ENCODE assay signal across 8 cellular contexts in genomic region chr9:93132946-93133640, GRCh38. TPM values are rescaled to one million over a fixed set of nuclear protein-coding genes. Genes with fewer than 3 reads are reported as not detected.
A peak's percentile ranks its signal among the peaks of the same experiment; 100 is the strongest.
DNase-seq lines count a peak whose midpoint lies in the region; ATAC-seq, FAIRE-seq and TF ChIP-seq lines count a peak whose summit lies in the region.

No MANE protein-coding gene starts in this region.

- ATAC-seq in Right ventricle myocardium superior (ENCODE audit: poor library complexity): peak; percentile 24
- no peak for ATAC-seq in GM18498 (IDR thresholded peaks at IDR 0.05; ENCODE audit: unreplicated experiment)

- TF ChIP-seq CTCF in GM12875 (IDR thresholded peaks at IDR 0.05; ENCODE audit: borderline replicate concordance, insufficient read depth, low read depth, low read length) (no peak), WERI-Rb-1 (IDR thresholded peaks at IDR 0.05; ENCODE audit: low read depth, low read length) (no peak)

- intact Hi-C loops in Right ventricle myocardium superior (cut with DNase I): no loop called here

- H3K27me3 ChIP-seq in WERI-Rb-1 (ENCODE audit: insufficient read depth, low read depth, severe bottlenecking): no peaks in the 10 kb centered on the region

- no peaks in the 10 kb centered on the region for H3K9me3 ChIP-seq in WERI-Rb-1 (ENCODE audit: severe bottlenecking)

- H3K27ac ChIP-seq in WERI-Rb-1: peak overlapping the region; percentile 78

- H3K36me3 ChIP-seq in WERI-Rb-1: no peaks in the 10 kb centered on the region

- H3K4me3 ChIP-seq in GM12875 (ENCODE audit: low read depth, low read length) (peak overlapping the region; percentile 67), WERI-Rb-1 (ENCODE audit: low read depth, low read length) (peak overlapping the region; percentile 81)

- DNase-seq in WERI-Rb-1 (no peak), Right ventricle myocardium superior (no peak), pons (ENCODE audit: low spot score) (peak; percentile 29), NCI-H146 treated with DMSO at 0.1 percent for 48 hours (lab: John Stamatoyannopoulos, UW; ENCODE audit: unreplicated experiment) (no peak), amniotic stem cell (lab: John Stamatoyannopoulos, UW) (no peak), GM12891 (ENCODE audit: insufficient read length, low spot score) (no peak)

- no peak for TF ChIP-seq POLR2A in GM12891 (IDR thresholded peaks at IDR 0.05; ENCODE audit: low read depth, low read length)

- no peak for FAIRE-seq in GM12891 (lab: Jason Lieb, UNC)

TF ChIP-seq in GM12891, 5 proteins besides CTCF, POLR2A, EP300 and RAD21:
- TF ChIP-seq SPI1 (IDR thresholded peaks at IDR 0.05; ENCODE audit: low read depth, low read length): no peak
- TF ChIP-seq POLR2AphosphoS5 (IDR thresholded peaks at IDR 0.05; ENCODE audit: low read depth, low read length): no peak
- no peak for TF ChIP-seq TAF1 (IDR thresholded peaks at IDR 0.05; ENCODE audit: low read depth, low read length)
- TF ChIP-seq PAX5 (IDR thresholded peaks at IDR 0.05; ENCODE audit: insufficient read depth, low read length, severe bottlenecking): no peak
- TF ChIP-seq POU2F2 (IDR thresholded peaks at IDR 0.05; ENCODE audit: low read depth, low read length): no peak

RNA-seq across cellular contexts. Expression of gene NINJ1, which starts 1.0 kb away (rescaled TPM):
- total RNA-seq in Right ventricle myocardium superior: 49.2 TPM
- 26.6 TPM for polyA plus RNA-seq in GM12891 (2012; ENCODE audit: low read depth, missing spikeins)

RNA-seq across cellular contexts. Expression of gene CARD19, which starts 37.1 kb away (rescaled TPM):
- 27.5 TPM for total RNA-seq in Right ventricle myocardium superior
- 10.7 TPM for polyA plus RNA-seq in GM12891 (2012; ENCODE audit: low read depth, missing spikeins)

RNA-seq across cellular contexts. Expression of gene WNK2, which starts 50.8 kb away (rescaled TPM):
- total RNA-seq in Right ventricle myocardium superior: 222 TPM
- not detected for polyA plus RNA-seq in GM12891 (2012; ENCODE audit: low read depth, missing spikeins)
